24 cellular contexts compared by ENCODE assay signal in the genomic region with DNA sequence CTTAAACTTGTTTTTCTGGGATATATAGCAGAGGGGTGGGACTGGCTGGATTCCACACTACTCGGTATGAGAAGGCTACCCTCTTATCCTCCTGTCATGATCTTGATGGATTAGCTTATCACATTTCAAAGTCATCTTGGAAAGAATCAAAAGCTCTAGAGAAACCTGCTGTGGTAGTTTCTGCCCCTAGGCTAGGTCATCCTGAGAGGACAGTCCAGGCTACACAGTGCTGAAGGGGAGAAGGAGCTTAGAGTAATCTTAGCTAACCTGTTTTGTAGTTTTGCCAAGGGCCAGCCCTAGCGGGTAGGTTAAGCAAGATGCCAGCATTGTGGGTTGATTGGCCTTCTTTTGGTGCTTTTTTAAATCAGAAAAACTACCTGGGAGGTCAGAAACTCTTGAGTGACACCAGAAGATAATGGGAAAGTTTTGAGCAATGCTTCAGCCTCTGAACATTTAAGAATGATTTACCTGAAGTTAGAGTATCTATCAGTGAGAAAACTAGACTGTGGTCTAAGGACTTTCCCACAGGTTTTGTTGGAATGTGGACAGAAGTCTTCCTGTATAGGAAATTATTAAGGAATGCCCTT. TPM values are rescaled to one million over a fixed set of nuclear protein-coding genes. Genes with fewer than 3 reads are reported as not detected.
A peak's percentile ranks its signal among the peaks of the same experiment; 100 is the strongest.
DNase-seq lines count a peak whose midpoint lies in the region; ATAC-seq and TF ChIP-seq lines count a peak whose summit lies in the region.
"Had no signal": no experiment of that assay in that cellular context is flagged by ENCODE, and none has a peak within 500 bp of the region (broad histone marks: within the 10 kb centered on the region; RNA-seq: fewer than 3 reads in every experiment).

No MANE protein-coding gene starts in this region.

- H2AK5ac ChIP-seq in mesendoderm (ENCODE audit: low read length): no peak overlapping the region

- H3K4me3 ChIP-seq in SK-N-SH (ENCODE audit: low read depth in 2 of 2, low read length in 1 of 2) (no peak overlapping the region), mesendoderm (ENCODE audit: low read length) (no peak overlapping the region)
- H3K4me3 ChIP-seq: GM23338, MG63, SK-N-MC, thyroid gland had no signal

- POLR2A ChIA-PET in SK-N-SH (lab: Yijun Ruan, JAX): no interaction called here

- peak; percentile 27 for ATAC-seq in GM18870 (IDR thresholded peaks at IDR 0.05; ENCODE audit: unreplicated experiment)
- no peak for ATAC-seq in HG03457 (IDR thresholded peaks at IDR 0.05; ENCODE audit: unreplicated experiment)
- ATAC-seq: GM23338 had no signal

- no peak overlapping the region for H4K5ac ChIP-seq in mesendoderm (ENCODE audit: low read length)

- no peak overlapping the region for H3K4me2 ChIP-seq in SK-N-SH
- H3K4me2 ChIP-seq in mesendoderm (ENCODE audit: low read length): no peak overlapping the region
- H3K4me2 ChIP-seq: GM23338 had no signal

- H2BK120ac ChIP-seq in mesendoderm (ENCODE audit: low read depth, low read length): no peak overlapping the region

- TF ChIP-seq EP300 in SK-N-SH (IDR thresholded peaks at IDR 0.05; ENCODE audit: borderline replicate concordance in 1 of 2, low read depth in 1 of 2, low read length in 1 of 2): no peak

- no peak overlapping the region for H3K4ac ChIP-seq in mesendoderm (ENCODE audit: low read depth, low read length)

- TF ChIP-seq RAD21 in SK-N-SH (IDR thresholded peaks at IDR 0.05; ENCODE audit: low read length): no peak

- H3K56ac ChIP-seq in mesendoderm (ENCODE audit: low read length): no peak overlapping the region

- CTCF ChIA-PET in SK-N-SH (lab: Yijun Ruan, JAX): interaction anchor here (0.9 to 2.4 kb wide), 3 partner anchors 9 to 34 kb away, joined by 4 to 11 read pairs (median 6); no protein-coding TSS in a partner anchor

- no peak overlapping the region for H2AFZ ChIP-seq in SK-N-SH (ENCODE audit: low read depth)
- H2AFZ ChIP-seq: GM23338 had no signal

- no peaks in the 10 kb centered on the region for H3K9me2 ChIP-seq in SK-N-SH

- H3K79me1 ChIP-seq in mesendoderm (ENCODE audit: low read length): no peaks in the 10 kb centered on the region

- H3K23ac ChIP-seq in mesendoderm (ENCODE audit: low read length): no peak overlapping the region

- H3K27ac ChIP-seq in SK-N-SH (ENCODE audit: low read depth in 2 of 2, low read length in 1 of 2) (no peak overlapping the region), mesendoderm (ENCODE audit: low read depth, low read length) (no peak overlapping the region)
- H3K27ac ChIP-seq: SK-N-MC, thyroid gland, VCaP had no signal

- H3K27me3 ChIP-seq in SK-N-SH (ENCODE audit: insufficient read depth): no peaks in the 10 kb centered on the region
- peaks cover 2% of the 10 kb centered on the region for H3K27me3 ChIP-seq in mesendoderm (ENCODE audit: insufficient read depth, low read length, poor library complexity)
- H3K27me3 ChIP-seq: MG63, thyroid gland had no signal

- H3F3A ChIP-seq in SK-N-SH (replicated peaks; ENCODE audit: insufficient read depth): no peaks in the 10 kb centered on the region

- peak; percentile 24 for DNase-seq in HK-2 (ENCODE audit: unreplicated experiment)
- no peak for DNase-seq in SK-N-SH
- peak; percentile 25 for DNase-seq in mesendoderm
- DNase-seq in globus pallidus (ENCODE audit: low spot score): no peak
- DNase-seq in putamen (ENCODE audit: low spot score): no peak
- DNase-seq: activated CD4-positive, alpha-beta T cell treated with anti-CD3 and anti-CD28 coated beads, Interleukin-2, amount 50 U/mL, for 48 hours; activated effector memory CD4-positive, alpha-beta T cell treated with anti-CD3 and anti-CD28 coated beads, Interleukin-2, amount 50 U/mL, for 16 hours; CD4-positive, alpha-beta memory T cell; effector CD8-positive, alpha-beta T cell; foreskin melanocyte; GF-D8; kidney; MG63; NCI-H1436; nucleus accumbens; retina; RPMI8226; stimulated activated CD4-positive, alpha-beta T cell treated with anti-CD3 and anti-CD28 coated beads, Interleukin-4, amount 100 ng/mL, for 4 hours; thyroid gland had no signal

- no peak overlapping the region for H4K8ac ChIP-seq in mesendoderm (ENCODE audit: low read depth, low read length)

- no peaks in the 10 kb centered on the region; a peak in 1 of 4 replicates for H3K4me1 ChIP-seq in SK-N-SH (ENCODE audit: control insufficient read depth in 1 of 2, insufficient read depth in 2 of 2, low read depth in 1 of 2, low read length in 1 of 2)
- H3K4me1 ChIP-seq in mesendoderm (ENCODE audit: control insufficient read depth, low read depth, low read length): peaks cover 2% of the 10 kb centered on the region
- H3K4me1 ChIP-seq: thyroid gland had no signal

- H3K18ac ChIP-seq in mesendoderm (ENCODE audit: low read length): no peak overlapping the region

- H2BK15ac ChIP-seq in mesendoderm (replicated peaks; ENCODE audit: low read depth): no peak overlapping the region

- 67% methylated on average over 2 of the region's 2 CpGs for WGBS in SK-N-SH (ENCODE audit: low lambda C conversion rate)
- no CpG with 5 or more reads among the region's 2 CpGs for WGBS in mesendoderm (ENCODE audit: extremely low coverage, insufficient coverage, low lambda C conversion rate)

- H3K9ac ChIP-seq in SK-N-SH (no peak overlapping the region), mesendoderm (ENCODE audit: low read length) (no peak overlapping the region)

- H3K36me3 ChIP-seq in SK-N-SH (replicated peaks in 1 of 2; ENCODE audit: control insufficient read depth in 1 of 2, insufficient read depth in 2 of 2, low read length in 1 of 2): no peaks in the 10 kb centered on the region
- no peaks in the 10 kb centered on the region for H3K36me3 ChIP-seq in mesendoderm (ENCODE audit: control insufficient read depth, insufficient read depth, low read length)
- H3K36me3 ChIP-seq: MG63, thyroid gland had no signal

- H2BK5ac ChIP-seq in mesendoderm (ENCODE audit: low read length): no peak overlapping the region

- TF ChIP-seq CTCF in SK-N-SH (IDR thresholded peaks at IDR 0.05): no peak

- H4K20me1 ChIP-seq in SK-N-SH (ENCODE audit: insufficient read depth): no peaks in the 10 kb centered on the region

- H3K9me3 ChIP-seq in SK-N-SH: no peaks in the 10 kb centered on the region
- H3K9me3 ChIP-seq: MG63, thyroid gland had no signal

- H3K79me2 ChIP-seq in SK-N-SH (ENCODE audit: insufficient read depth) (no peaks in the 10 kb centered on the region), mesendoderm (ENCODE audit: control insufficient read depth, insufficient read depth, low read length) (no peaks in the 10 kb centered on the region)

TF ChIP-seq in SK-N-SH, 30 proteins besides CTCF, POLR2A, EP300 and RAD21:
- TF ChIP-seq, protein P1, sequence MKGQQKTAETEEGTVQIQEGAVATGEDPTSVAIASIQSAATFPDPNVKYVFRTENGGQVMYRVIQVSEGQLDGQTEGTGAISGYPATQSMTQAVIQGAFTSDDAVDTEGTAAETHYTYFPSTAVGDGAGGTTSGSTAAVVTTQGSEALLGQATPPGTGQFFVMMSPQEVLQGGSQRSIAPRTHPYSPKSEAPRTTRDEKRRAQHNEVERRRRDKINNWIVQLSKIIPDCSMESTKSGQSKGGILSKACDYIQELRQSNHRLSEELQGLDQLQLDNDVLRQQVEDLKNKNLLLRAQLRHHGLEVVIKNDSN (IDR thresholded peaks at IDR 0.05; ENCODE audit: borderline replicate concordance, low read depth): no peak
- TF ChIP-seq YY1 (IDR thresholded peaks at IDR 0.05; ENCODE audit: low read depth) (no peak), NRF1 (IDR thresholded peaks at IDR 0.05; ENCODE audit: low read depth, low read length) (no peak)
- TF ChIP-seq, protein P2, sequence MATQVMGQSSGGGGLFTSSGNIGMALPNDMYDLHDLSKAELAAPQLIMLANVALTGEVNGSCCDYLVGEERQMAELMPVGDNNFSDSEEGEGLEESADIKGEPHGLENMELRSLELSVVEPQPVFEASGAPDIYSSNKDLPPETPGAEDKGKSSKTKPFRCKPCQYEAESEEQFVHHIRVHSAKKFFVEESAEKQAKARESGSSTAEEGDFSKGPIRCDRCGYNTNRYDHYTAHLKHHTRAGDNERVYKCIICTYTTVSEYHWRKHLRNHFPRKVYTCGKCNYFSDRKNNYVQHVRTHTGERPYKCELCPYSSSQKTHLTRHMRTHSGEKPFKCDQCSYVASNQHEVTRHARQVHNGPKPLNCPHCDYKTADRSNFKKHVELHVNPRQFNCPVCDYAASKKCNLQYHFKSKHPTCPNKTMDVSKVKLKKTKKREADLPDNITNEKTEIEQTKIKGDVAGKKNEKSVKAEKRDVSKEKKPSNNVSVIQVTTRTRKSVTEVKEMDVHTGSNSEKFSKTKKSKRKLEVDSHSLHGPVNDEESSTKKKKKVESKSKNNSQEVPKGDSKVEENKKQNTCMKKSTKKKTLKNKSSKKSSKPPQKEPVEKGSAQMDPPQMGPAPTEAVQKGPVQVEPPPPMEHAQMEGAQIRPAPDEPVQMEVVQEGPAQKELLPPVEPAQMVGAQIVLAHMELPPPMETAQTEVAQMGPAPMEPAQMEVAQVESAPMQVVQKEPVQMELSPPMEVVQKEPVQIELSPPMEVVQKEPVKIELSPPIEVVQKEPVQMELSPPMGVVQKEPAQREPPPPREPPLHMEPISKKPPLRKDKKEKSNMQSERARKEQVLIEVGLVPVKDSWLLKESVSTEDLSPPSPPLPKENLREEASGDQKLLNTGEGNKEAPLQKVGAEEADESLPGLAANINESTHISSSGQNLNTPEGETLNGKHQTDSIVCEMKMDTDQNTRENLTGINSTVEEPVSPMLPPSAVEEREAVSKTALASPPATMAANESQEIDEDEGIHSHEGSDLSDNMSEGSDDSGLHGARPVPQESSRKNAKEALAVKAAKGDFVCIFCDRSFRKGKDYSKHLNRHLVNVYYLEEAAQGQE (IDR thresholded peaks at IDR 0.05; ENCODE audit: low read depth, low read length): peak; percentile 54; the same call in 1 of the 2 replicates

RNA-seq across cellular contexts. Expression of a gene that starts 21.3 kb away (rescaled TPM):
- polyA plus RNA-seq in SK-N-SH (2012; rRNA removed): 1.7 and 2.0 TPM in 2 replicates
- polyA plus RNA-seq in SK-N-SH (2012; cell fraction: cytosol; rRNA removed): 1.6 TPM in 2 replicates
- polyA plus RNA-seq in SK-N-SH (2012; cell fraction: nucleus; rRNA removed): 5.2 and 10.0 TPM in 2 replicates
- 0.13 TPM for polyA plus RNA-seq in mesendoderm (2013, experiment 1 of 2)
- 0.21 TPM for polyA plus RNA-seq in mesendoderm (2013, experiment 2 of 2)

RNA-seq across cellular contexts. Expression of a gene that starts 44.7 kb away (rescaled TPM):
- polyA plus RNA-seq in SK-N-SH (2012; rRNA removed): 1.8 and 1.9 TPM in 2 replicates
- polyA plus RNA-seq in SK-N-SH (2012; cell fraction: cytosol; rRNA removed): 1.7 and 1.9 TPM in 2 replicates
- 1.5 and 1.9 TPM in 2 replicates for polyA plus RNA-seq in SK-N-SH (2012; cell fraction: nucleus; rRNA removed)
- 6.3 TPM for polyA plus RNA-seq in mesendoderm (2013, experiment 1 of 2)
- 6.4 TPM for polyA plus RNA-seq in mesendoderm (2013, experiment 2 of 2)

Comparison
In these comparisons a context has a peak if more than half of its experiments do, and no peak if none do; other contexts are left out.
1. DNase-seq: peak in HK-2 (single experiment) and mesendoderm (single experiment); none in SK-N-SH (single experiment), globus pallidus (single experiment) and putamen (single experiment).